ENCODE assay signal across 20 cellular contexts in genomic region chr2:127006962-127007361, GRCh38.
A peak's percentile ranks its signal among the peaks of the same experiment; 100 is the strongest.
DNase-seq lines count a peak whose midpoint lies in the region; ATAC-seq, FAIRE-seq and TF ChIP-seq lines count a peak whose summit lies in the region.
"Had no signal": no experiment of that assay in that cellular context is flagged by ENCODE, and none has a peak within 500 bp of the region (broad histone marks: within the 10 kb centered on the region; RNA-seq: fewer than 3 reads in every experiment).

No MANE protein-coding gene starts in this region.

- H3K27me3 ChIP-seq in GM12878 (replicated peaks in 1 of 2; ENCODE audit: control insufficient read depth in 2 of 2, insufficient read depth in 2 of 2, low read length in 1 of 2) (no peaks in the 10 kb centered on the region; a peak in 1 of 4 replicates), foreskin keratinocyte (no peaks in the 10 kb centered on the region), osteoblast (ENCODE audit: insufficient read depth, low read length) (peaks cover 4% of the 10 kb centered on the region), upper lobe of left lung (no peaks in the 10 kb centered on the region)
- H3K27me3 ChIP-seq: BLaER1 had no signal

- no peak for FAIRE-seq in GM12878 (lab: Jason Lieb, UNC)
- FAIRE-seq: G401.6 had no signal

- in situ Hi-C loops in GM12878 (cut with MboI), result no loop called here

- H4K20me1 ChIP-seq in GM12878 (ENCODE audit: control insufficient read depth, insufficient read depth) (no peaks in the 10 kb centered on the region), osteoblast (ENCODE audit: insufficient read depth, low read length) (no peaks in the 10 kb centered on the region)
- H4K20me1 ChIP-seq: BLaER1 had no signal

- DNase-seq in GM12878 (ENCODE audit: low read depth, low spot score), result no peak
- no peak for DNase-seq in foreskin keratinocyte
- peak; percentile 34 for DNase-seq in osteoblast (ENCODE audit: insufficient read length, low spot score, missing footprints)
- DNase-seq in upper lobe of left lung, result no peak
- no peak for DNase-seq in NCI-H187 (lab: John Stamatoyannopoulos, UW)
- no peak for DNase-seq in WTC11 (ENCODE audit: low spot score)
- DNase-seq: Caco-2; CD4-positive, CD25-positive, alpha-beta regulatory T cell; CD8-positive, alpha-beta T cell; DMS153; DND-41; H9 had no signal

- no peaks in the 10 kb centered on the region for H3K4me1 ChIP-seq in GM12878 (ENCODE audit: control insufficient read depth, insufficient read depth, low read length)
- peaks cover 6% of the 10 kb centered on the region for H3K4me1 ChIP-seq in foreskin keratinocyte
- H3K4me1 ChIP-seq in osteoblast (ENCODE audit: insufficient read depth, low read length), result peaks cover 8% of the 10 kb centered on the region
- no peaks in the 10 kb centered on the region for H3K4me1 ChIP-seq in upper lobe of left lung
- H3K4me1 ChIP-seq: BLaER1 had no signal

- no TSS peak for BruUV-seq in GM12878 (replicated peaks; lab: Mats Ljungman, UMichigan)

- ATAC-seq in GM18868 (IDR thresholded peaks at IDR 0.05; ENCODE audit: unreplicated experiment) (peak; percentile 54), GM12878 (peak; percentile 78), foreskin keratinocyte (no peak), upper lobe of left lung (ENCODE audit: low FRiP score in 2 of 2) (no peak), GM21737 (IDR thresholded peaks at IDR 0.05; ENCODE audit: unreplicated experiment) (no peak), WTC11 (no peak)
- ATAC-seq: CD8-positive, alpha-beta T cell; HCT116 had no signal

- intact Hi-C loops in GM12878 (cut with micrococcal nuclease; ENCODE audit: unreplicated experiment), result no loop called here

- TF ChIP-seq CTCF in GM12878 (IDR thresholded peaks at IDR 0.05 in 2 of 3, conservative IDR thresholded peaks at IDR 0.05 in 1 of 3; ENCODE audit: control insufficient read depth in 2 of 3, extremely low read depth in 1 of 3, insufficient read depth in 1 of 3, low read depth in 3 of 3, low read length in 3 of 3), result no peak
- no peak for TF ChIP-seq CTCF in foreskin keratinocyte (conservative IDR thresholded peaks at IDR 0.05)
- TF ChIP-seq CTCF in osteoblast (IDR thresholded peaks at IDR 0.05; ENCODE audit: extremely low read depth, low read depth, low read length), result no peak
- TF ChIP-seq CTCF in upper lobe of left lung (IDR thresholded peaks at IDR 0.05), result no peak
- TF ChIP-seq CTCF in WTC11 (IDR thresholded peaks at IDR 0.05), result no peak

- H3K79me2 ChIP-seq in GM12878 (ENCODE audit: control insufficient read depth, insufficient read depth, low read length) (no peaks in the 10 kb centered on the region), osteoblast (ENCODE audit: insufficient read depth, low read length) (no peaks in the 10 kb centered on the region)

- H3K4me3 Mint-ChIP-seq in WTC11, result no peak overlapping the region
- H3K4me3 Mint-ChIP-seq: B cell; CD4-positive, CD25-positive, alpha-beta regulatory T cell; CD8-positive, alpha-beta T cell; H9 had no signal

- no peak for TF ChIP-seq RAD21 in GM12878 (IDR thresholded peaks at IDR 0.05; ENCODE audit: insufficient read depth, low read depth, low read length)

- WGBS in GM12878 (ENCODE audit: insufficient coverage, insufficient replicate concordance, low lambda C conversion rate, missing lambda C conversion rate), result 8% methylated on average over 4 of the region's 4 CpGs
- 76 to 89% methylated on average over 4 of the region's 4 CpGs for WGBS in upper lobe of left lung, 2 donors

- H2AFZ ChIP-seq in GM12878 (ENCODE audit: control insufficient read depth, low read depth, low read length) (no peak overlapping the region), osteoblast (ENCODE audit: low read length) (no peak overlapping the region)
- H2AFZ ChIP-seq: GM23248 had no signal

- no peaks in the 10 kb centered on the region for H3K9me3 ChIP-seq in GM12878 (replicated peaks; ENCODE audit: control insufficient read depth, insufficient read depth, low read length)
- H3K9me3 ChIP-seq in osteoblast (ENCODE audit: low read depth, low read length), result no peaks in the 10 kb centered on the region
- H3K9me3 ChIP-seq in upper lobe of left lung, result no peaks in the 10 kb centered on the region
- H3K9me3 ChIP-seq: BLaER1 had no signal

- no peak overlapping the region for H3K27ac ChIP-seq in GM12878 (ENCODE audit: control insufficient read depth, insufficient read depth)
- peak overlapping the region; percentile 50 for H3K27ac ChIP-seq in foreskin keratinocyte
- H3K27ac ChIP-seq in osteoblast (ENCODE audit: low read depth, low read length), result peak overlapping the region; percentile 44
- no peak overlapping the region for H3K27ac ChIP-seq in upper lobe of left lung
- H3K27ac ChIP-seq: BLaER1, C4-2B had no signal

- RAD21 ChIA-PET in GM12878 (lab: Charles Lee; ENCODE audit: unreplicated experiment), result no interaction called here

- TF ChIP-seq EP300 in GM12878 (IDR thresholded peaks at IDR 0.05; ENCODE audit: borderline replicate concordance in 1 of 2, control insufficient read depth in 1 of 2, low read depth in 2 of 2, low read length in 2 of 2), result no peak
- TF ChIP-seq EP300 in upper lobe of left lung (IDR thresholded peaks at IDR 0.05), result no peak

- POLR2A ChIA-PET in GM12878 (lab: Charles Lee), result no interaction called here
- POLR2A ChIA-PET in WTC11 (lab: Charles Lee), result no interaction called here

- no peaks in the 10 kb centered on the region for H3K9me3 Mint-ChIP-seq in WTC11
- H3K9me3 Mint-ChIP-seq: CD8-positive, alpha-beta T cell; H9 had no signal

- no peak overlapping the region for H3K27ac Mint-ChIP-seq in WTC11
- H3K27ac Mint-ChIP-seq: B cell; CD4-positive, CD25-positive, alpha-beta regulatory T cell; CD8-positive, alpha-beta T cell; H9 had no signal

- CTCF ChIA-PET in GM12878 (lab: Yijun Ruan, JAX), result interaction anchor here (0.6 kb wide), 1 partner anchor 133 kb away, joined by 3 read pairs; no protein-coding TSS in a partner anchor
- CTCF ChIA-PET in WTC11 (lab: Charles Lee), result no interaction called here

- H3K9ac ChIP-seq in GM12878 (ENCODE audit: control insufficient read depth, insufficient read depth, low read length), result no peak overlapping the region
- H3K9ac ChIP-seq: BLaER1, GM23248 had no signal

- peaks cover 3% of the 10 kb centered on the region; the same call in 1 of the 2 replicates for H3K27me3 Mint-ChIP-seq in WTC11 (ENCODE audit: low read depth)

- SMC1A ChIA-PET in GM12878 (lab: Charles Lee; ENCODE audit: uncharacterized antibody, unreplicated experiment), result no interaction called here

- H3K4me3 ChIP-seq in GM12878 (no peak overlapping the region), osteoblast (ENCODE audit: insufficient read depth, low read length) (no peak overlapping the region), upper lobe of left lung (no peak overlapping the region)
- H3K4me3 ChIP-seq: BLaER1, GM23248 had no signal

- peaks cover 24% of the 10 kb centered on the region for H3K4me1 Mint-ChIP-seq in WTC11
- H3K4me1 Mint-ChIP-seq: B cell; CD4-positive, CD25-positive, alpha-beta regulatory T cell had no signal

- H3K36me3 ChIP-seq in GM12878 (ENCODE audit: control insufficient read depth in 2 of 2, insufficient read depth in 2 of 2, low read length in 1 of 2) (no peaks in the 10 kb centered on the region), osteoblast (ENCODE audit: insufficient read depth, low read length) (no peaks in the 10 kb centered on the region), upper lobe of left lung (no peaks in the 10 kb centered on the region)
- H3K36me3 ChIP-seq: BLaER1 had no signal

- no peaks in the 10 kb centered on the region for H3K36me3 Mint-ChIP-seq in WTC11
- H3K36me3 Mint-ChIP-seq: CD4-positive, CD25-positive, alpha-beta regulatory T cell; CD8-positive, alpha-beta T cell had no signal

- H3K4me2 ChIP-seq in GM12878 (ENCODE audit: control insufficient read depth, insufficient read depth) (no peak overlapping the region), osteoblast (ENCODE audit: insufficient read depth, low read length) (no peak overlapping the region)
- H3K4me2 ChIP-seq: BLaER1 had no signal

- no peak for TF ChIP-seq POLR2A in GM12878 (IDR thresholded peaks at IDR 0.05; ENCODE audit: low read depth, low read length)
- TF ChIP-seq POLR2A in upper lobe of left lung (IDR thresholded peaks at IDR 0.05), result no peak

TF ChIP-seq in GM12878, 131 proteins besides CTCF, POLR2A, EP300 and RAD21 (continues in another document):
- TF ChIP-seq, protein P1, sequence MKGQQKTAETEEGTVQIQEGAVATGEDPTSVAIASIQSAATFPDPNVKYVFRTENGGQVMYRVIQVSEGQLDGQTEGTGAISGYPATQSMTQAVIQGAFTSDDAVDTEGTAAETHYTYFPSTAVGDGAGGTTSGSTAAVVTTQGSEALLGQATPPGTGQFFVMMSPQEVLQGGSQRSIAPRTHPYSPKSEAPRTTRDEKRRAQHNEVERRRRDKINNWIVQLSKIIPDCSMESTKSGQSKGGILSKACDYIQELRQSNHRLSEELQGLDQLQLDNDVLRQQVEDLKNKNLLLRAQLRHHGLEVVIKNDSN (IDR thresholded peaks at IDR 0.05; ENCODE audit: borderline replicate concordance, extremely low read length, insufficient read depth, low read depth, low read length), result no peak
- no peak for TF ChIP-seq STAT1 (conservative IDR thresholded peaks at IDR 0.05)
- peak in 1 of 2 experiments; percentile 60; a peak in 1 of 4 replicates for TF ChIP-seq BHLHE40 (IDR thresholded peaks at IDR 0.05; ENCODE audit: borderline replicate concordance in 1 of 2, low read depth in 2 of 2, low read length in 1 of 2)

TF ChIP-seq in WTC11, 78 proteins besides CTCF, POLR2A, EP300 and RAD21 (continues in another document):
- TF ChIP-seq, protein P2, sequence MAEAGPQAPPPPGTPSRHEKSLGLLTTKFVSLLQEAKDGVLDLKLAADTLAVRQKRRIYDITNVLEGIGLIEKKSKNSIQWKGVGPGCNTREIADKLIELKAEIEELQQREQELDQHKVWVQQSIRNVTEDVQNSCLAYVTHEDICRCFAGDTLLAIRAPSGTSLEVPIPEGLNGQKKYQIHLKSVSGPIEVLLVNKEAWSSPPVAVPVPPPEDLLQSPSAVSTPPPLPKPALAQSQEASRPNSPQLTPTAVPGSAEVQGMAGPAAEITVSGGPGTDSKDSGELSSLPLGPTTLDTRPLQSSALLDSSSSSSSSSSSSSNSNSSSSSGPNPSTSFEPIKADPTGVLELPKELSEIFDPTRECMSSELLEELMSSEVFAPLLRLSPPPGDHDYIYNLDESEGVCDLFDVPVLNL (CRISPR knock-in tag; IDR thresholded peaks at IDR 0.05; ENCODE audit: borderline replicate concordance, low read depth), result no peak
- TF ChIP-seq ATF2 (CRISPR knock-in tag; IDR thresholded peaks at IDR 0.05; ENCODE audit: borderline replicate concordance, low read depth), result no peak

Comparison
In these comparisons a context has a peak if more than half of its experiments do, and no peak if none do; other contexts are left out.
1. ATAC-seq: peak in GM18868 (single experiment) and GM12878 (single experiment); none in foreskin keratinocyte (single experiment), upper lobe of left lung (0 of 2), GM21737 (single experiment) and WTC11 (single experiment).
2. H3K27ac ChIP-seq: peak in foreskin keratinocyte (single experiment) and osteoblast (single experiment); none in GM12878 (single experiment) and upper lobe of left lung (0 of 4).